In the genomic region with DNA sequence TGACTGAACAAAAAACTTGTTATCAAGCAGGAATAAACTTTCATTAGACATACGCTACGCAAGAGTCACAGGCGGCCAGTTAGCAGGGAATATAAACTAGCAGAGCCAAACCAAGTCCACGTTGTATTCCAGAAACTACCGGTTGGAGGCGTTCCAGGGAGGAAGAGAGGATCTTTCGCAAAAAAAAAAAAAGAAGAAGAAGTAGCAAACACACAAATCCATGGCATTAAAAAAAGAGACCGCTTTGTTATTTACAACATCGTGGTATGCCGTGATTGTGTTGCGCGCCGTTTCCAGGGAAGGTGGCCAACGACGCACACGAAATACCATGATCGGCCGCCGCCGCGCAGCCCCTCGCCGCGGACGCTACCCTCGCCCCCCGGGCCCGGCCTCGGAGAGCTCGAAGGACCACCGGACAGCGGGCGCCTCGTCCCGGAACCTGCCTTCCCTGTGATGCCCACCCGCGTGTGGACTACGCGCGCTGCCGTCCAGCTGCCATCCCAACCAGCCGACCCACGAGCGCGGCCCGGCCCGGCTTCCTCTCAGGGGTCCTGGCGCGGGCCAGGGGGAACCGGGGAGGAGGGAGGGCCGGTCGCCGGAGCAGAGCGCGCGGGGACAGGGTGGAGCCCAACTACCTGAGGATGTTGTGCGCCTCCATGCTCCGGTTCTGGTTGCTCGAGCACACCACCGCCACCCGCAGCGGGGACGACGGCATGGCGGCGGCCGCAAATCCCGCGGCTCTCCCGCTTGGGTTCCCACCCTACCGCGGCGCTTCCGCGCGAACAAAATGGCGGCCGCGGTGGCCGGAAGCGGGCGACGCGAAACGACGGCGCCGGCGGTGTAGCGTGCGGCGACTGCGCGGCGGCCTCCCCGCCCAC, we compare ENCODE assay signal across 8 cellular contexts. TPM values are rescaled to one million over a fixed set of nuclear protein-coding genes. Genes with fewer than 3 reads are reported as not detected.
DNase-seq lines count a peak whose midpoint lies in the region; ATAC-seq, FAIRE-seq and TF ChIP-seq lines count a peak whose summit lies in the region.

No MANE protein-coding gene starts in this region.

- H3K27me3 ChIP-seq in WERI-Rb-1 (ENCODE audit: insufficient read depth, low read depth, severe bottlenecking) (no peaks in the 10 kb centered on the region), left lung (peaks cover 0 to 6% of the 10 kb centered on the region in 2 donors)

- no peak for TF ChIP-seq EP300 in A549 (IDR thresholded peaks at IDR 0.05)

- POLR2A ChIA-PET in A549 (lab: Yijun Ruan, JAX): interaction anchor here (1.0 kb wide), 1 partner anchor 12 kb away, joined by 3 read pairs; no protein-coding TSS in a partner anchor

- CTCF ChIA-PET in A549 (lab: Yijun Ruan, JAX): no interaction called here

- peak overlapping the region; percentile 95 for H3K4me3 ChIP-seq in A549
- H3K4me3 ChIP-seq in WERI-Rb-1 (ENCODE audit: low read depth, low read length): peak overlapping the region; percentile 84
- H3K4me3 ChIP-seq in left lung: peak overlapping the region; percentile 98

- TF ChIP-seq POLR2A in A549 (IDR thresholded peaks at IDR 0.05; ENCODE audit: low read length): peak; percentile 36; the same call in 1 of the 2 replicates
- no peak for TF ChIP-seq POLR2A in GM12892 (IDR thresholded peaks at IDR 0.05; ENCODE audit: low read depth, low read length)

- no peak for TF ChIP-seq RAD21 in A549 (conservative IDR thresholded peaks at IDR 0.05 in 1 of 2, IDR thresholded peaks at IDR 0.05 in 1 of 2)

- peak; percentile 47 to 56 for DNase-seq in A549 (ENCODE audit: low read depth in 1 of 2, low spot score in 1 of 2)
- DNase-seq in GM12892 (ENCODE audit: insufficient read length): peak; percentile 81
- peak; percentile 51 for DNase-seq in NCI-H146 (lab: John Stamatoyannopoulos, UW)
- DNase-seq in WERI-Rb-1: peak; percentile 46
- peak; percentile 52 to 90 for DNase-seq in left lung
- peak; percentile 12 to 55 (median 38) for DNase-seq in stimulated activated CD4-positive, alpha-beta T cell treated with anti-CD3 and anti-CD28 coated beads, TNF-alpha, amount 100 ng/mL, for 1 hour (ENCODE audit: low read depth in 3 of 3, low spot score in 1 of 3)

- TF ChIP-seq CTCF in A549 (IDR thresholded peaks at IDR 0.05) (no peak), WERI-Rb-1 (IDR thresholded peaks at IDR 0.05; ENCODE audit: low read depth, low read length) (peak; percentile 44), left lung (IDR thresholded peaks at IDR 0.05) (no peak)

- no peaks in the 10 kb centered on the region for H3K9me3 ChIP-seq in A549
- no peaks in the 10 kb centered on the region for H3K9me3 ChIP-seq in WERI-Rb-1 (ENCODE audit: severe bottlenecking)
- H3K9me3 ChIP-seq in left lung: no peaks in the 10 kb centered on the region

- H3K36me3 ChIP-seq in WERI-Rb-1: peaks cover 29% of the 10 kb centered on the region
- peaks cover 0 to 33% of the 10 kb centered on the region in 2 donors for H3K36me3 ChIP-seq in left lung

- intact Hi-C loops in left lung (cut with DNase I): no loop called here

- peak overlapping the region; percentile 97 for H3K27ac ChIP-seq in A549
- H3K27ac ChIP-seq in WERI-Rb-1: peak overlapping the region; percentile 88
- H3K27ac ChIP-seq in cingulate gyrus (ENCODE audit: low read depth, low read length): peak overlapping the region; percentile 93
- H3K27ac ChIP-seq in left lung: peak overlapping the region; percentile 96 to 98

- H3K4me2 ChIP-seq in A549: peak overlapping the region; percentile 99

- 4% methylated on average over 24 of the region's 96 CpGs for WGBS in A549 (ENCODE audit: missing lambda C conversion rate)

- ATAC-seq in A549 (peak; percentile 79 to 82), HG02870 (IDR thresholded peaks at IDR 0.05; ENCODE audit: unreplicated experiment) (peak; percentile 70), left lung (peak; percentile 71)

- H3K4me1 ChIP-seq in A549 (peaks cover 13% of the 10 kb centered on the region; the same call in 2 of the 3 replicates), left lung (peaks cover 2 to 58% of the 10 kb centered on the region in 2 donors)

- FAIRE-seq in A549 (lab: Jason Lieb, UNC) (no peak), GM12892 (lab: Jason Lieb, UNC) (peak; percentile 14)

TF ChIP-seq in A549, 52 proteins besides CTCF, POLR2A, EP300 and RAD21 (continues in another document):
- TF ChIP-seq, protein P1, sequence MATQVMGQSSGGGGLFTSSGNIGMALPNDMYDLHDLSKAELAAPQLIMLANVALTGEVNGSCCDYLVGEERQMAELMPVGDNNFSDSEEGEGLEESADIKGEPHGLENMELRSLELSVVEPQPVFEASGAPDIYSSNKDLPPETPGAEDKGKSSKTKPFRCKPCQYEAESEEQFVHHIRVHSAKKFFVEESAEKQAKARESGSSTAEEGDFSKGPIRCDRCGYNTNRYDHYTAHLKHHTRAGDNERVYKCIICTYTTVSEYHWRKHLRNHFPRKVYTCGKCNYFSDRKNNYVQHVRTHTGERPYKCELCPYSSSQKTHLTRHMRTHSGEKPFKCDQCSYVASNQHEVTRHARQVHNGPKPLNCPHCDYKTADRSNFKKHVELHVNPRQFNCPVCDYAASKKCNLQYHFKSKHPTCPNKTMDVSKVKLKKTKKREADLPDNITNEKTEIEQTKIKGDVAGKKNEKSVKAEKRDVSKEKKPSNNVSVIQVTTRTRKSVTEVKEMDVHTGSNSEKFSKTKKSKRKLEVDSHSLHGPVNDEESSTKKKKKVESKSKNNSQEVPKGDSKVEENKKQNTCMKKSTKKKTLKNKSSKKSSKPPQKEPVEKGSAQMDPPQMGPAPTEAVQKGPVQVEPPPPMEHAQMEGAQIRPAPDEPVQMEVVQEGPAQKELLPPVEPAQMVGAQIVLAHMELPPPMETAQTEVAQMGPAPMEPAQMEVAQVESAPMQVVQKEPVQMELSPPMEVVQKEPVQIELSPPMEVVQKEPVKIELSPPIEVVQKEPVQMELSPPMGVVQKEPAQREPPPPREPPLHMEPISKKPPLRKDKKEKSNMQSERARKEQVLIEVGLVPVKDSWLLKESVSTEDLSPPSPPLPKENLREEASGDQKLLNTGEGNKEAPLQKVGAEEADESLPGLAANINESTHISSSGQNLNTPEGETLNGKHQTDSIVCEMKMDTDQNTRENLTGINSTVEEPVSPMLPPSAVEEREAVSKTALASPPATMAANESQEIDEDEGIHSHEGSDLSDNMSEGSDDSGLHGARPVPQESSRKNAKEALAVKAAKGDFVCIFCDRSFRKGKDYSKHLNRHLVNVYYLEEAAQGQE (IDR thresholded peaks at IDR 0.05): peak; percentile 48; the same call in 1 of the 2 replicates
- TF ChIP-seq, protein P2, sequence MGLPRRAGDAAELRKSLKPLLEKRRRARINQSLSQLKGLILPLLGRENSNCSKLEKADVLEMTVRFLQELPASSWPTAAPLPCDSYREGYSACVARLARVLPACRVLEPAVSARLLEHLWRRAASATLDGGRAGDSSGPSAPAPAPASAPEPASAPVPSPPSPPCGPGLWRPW (IDR thresholded peaks at IDR 0.05): no peak
- TF ChIP-seq PHF8 (IDR thresholded peaks at IDR 0.05; ENCODE audit: borderline replicate concordance, low read depth) (peak; percentile 42), CBX2 (IDR thresholded peaks at IDR 0.05; ENCODE audit: borderline replicate concordance, low read depth) (no peak), KDM1A (IDR thresholded peaks at IDR 0.05; ENCODE audit: low read depth) (no peak), TFCP2L1 (CRISPR knock-in tag; IDR thresholded peaks at IDR 0.05) (0 out of 2 replicates have a peak, but pooled peaks have one; percentile 25), HOXB13 (CRISPR knock-in tag; IDR thresholded peaks at IDR 0.05; ENCODE audit: low read depth) (no peak)

RNA-seq across cellular contexts. Expression of a gene that starts 0.6 kb away (rescaled TPM):
- polyA plus RNA-seq in A549 (2011; rRNA removed) (80.4 and 101 TPM in 2 replicates), A549 (2017; fragmentation: RNase III; extraction: RNeasy Plus Mini Kit Qiagen cat#74134 plus additional on column Dnase treatment) (75.1 to 78.3 TPM (median 75.3 TPM) in 3 replicates)
- polyA plus RNA-seq in A549 (2012; cell fraction: cytosol; rRNA removed): 81.9 and 83.1 TPM in 2 replicates
- 55.0 and 77.6 TPM in 2 replicates for polyA plus RNA-seq in A549 (2012; cell fraction: nucleus; rRNA removed)
- 64.7 and 66.7 TPM in 2 replicates for polyA minus RNA-seq in A549 (2011; rRNA and poly(A)+ RNA removed)
- 84.2 TPM for polyA plus RNA-seq in GM12892 (2012; ENCODE audit: missing spikeins)
- total RNA-seq in left lung: 100 to 1,000 TPM; 120 to 141 TPM

RNA-seq across cellular contexts. Expression of a gene that starts 25.9 kb away (rescaled TPM):
- polyA plus RNA-seq in A549 (2011; rRNA removed) (0.56 and 0.77 TPM in 2 replicates), A549 (2017; fragmentation: RNase III; extraction: RNeasy Plus Mini Kit Qiagen cat#74134 plus additional on column Dnase treatment) (2.7 to 4.2 TPM (median 4.0 TPM) in 3 replicates)
- 2.5 and 4.5 TPM in 2 replicates for polyA plus RNA-seq in A549 (2012; cell fraction: cytosol; rRNA removed)
- polyA plus RNA-seq in A549 (2012; cell fraction: nucleus; rRNA removed): 3.3 and 3.9 TPM in 2 replicates
- 0.54 and 0.92 TPM in 2 replicates for polyA minus RNA-seq in A549 (2011; rRNA and poly(A)+ RNA removed)
- 0.68 TPM for polyA plus RNA-seq in GM12892 (2012; ENCODE audit: missing spikeins)
- 10 to 100 TPM in 1 of 2 donors, 1 to 10 TPM in 1; 7.7 to 12.2 TPM for total RNA-seq in left lung

RNA-seq across cellular contexts. Expression of a gene that starts 33.7 kb away (rescaled TPM):
- polyA plus RNA-seq in A549 (2011; rRNA removed): 0.13 and 0.14 TPM in 2 replicates
- polyA plus RNA-seq in A549 (2012; cell fraction: cytosol; rRNA removed): 0.25 and 0.53 TPM in 2 replicates
- 3.6 and 4.2 TPM in 2 replicates for polyA plus RNA-seq in A549 (2012; cell fraction: nucleus; rRNA removed)
- 0.55 to 1.1 TPM (median 1.1 TPM) in 3 replicates for polyA plus RNA-seq in A549 (2017; fragmentation: RNase III; extraction: RNeasy Plus Mini Kit Qiagen cat#74134 plus additional on column Dnase treatment)
- not detected in 2 replicates for polyA minus RNA-seq in A549 (2011; rRNA and poly(A)+ RNA removed)
- polyA plus RNA-seq in GM12892 (2012; ENCODE audit: missing spikeins): not detected
- 1 to 10 TPM; 2.6 to 3.5 TPM for total RNA-seq in left lung

RNA-seq across cellular contexts. Expression of a gene that starts 41.2 kb away (rescaled TPM):
- polyA plus RNA-seq in A549 (2011; rRNA removed) (4.9 and 5.1 TPM in 2 replicates), A549 (2017; fragmentation: RNase III; extraction: RNeasy Plus Mini Kit Qiagen cat#74134 plus additional on column Dnase treatment) (15.7 to 21.9 TPM (median 20.0 TPM) in 3 replicates)
- 16.6 and 23.4 TPM in 2 replicates for polyA plus RNA-seq in A549 (2012; cell fraction: cytosol; rRNA removed)
- 132 and 216 TPM in 2 replicates for polyA plus RNA-seq in A549 (2012; cell fraction: nucleus; rRNA removed)
- polyA minus RNA-seq in A549 (2011; rRNA and poly(A)+ RNA removed): 4.6 and 6.2 TPM in 2 replicates
- polyA plus RNA-seq in GM12892 (2012; ENCODE audit: missing spikeins): 4.6 TPM
- 10 to 100 TPM; 55.3 to 73.5 TPM for total RNA-seq in left lung

RNA-seq across cellular contexts. Expression of a gene that starts 57.9 kb away (rescaled TPM):
- polyA plus RNA-seq in A549 (2011; rRNA removed) (not detected in 2 replicates), A549 (2017; fragmentation: RNase III; extraction: RNeasy Plus Mini Kit Qiagen cat#74134 plus additional on column Dnase treatment) (0.66 to 1.0 TPM (median 0.84 TPM) in 3 replicates)
- 0.45 and 0.52 TPM in 2 replicates for polyA plus RNA-seq in A549 (2012; cell fraction: cytosol; rRNA removed)
- 3.9 and 4.0 TPM in 2 replicates for polyA plus RNA-seq in A549 (2012; cell fraction: nucleus; rRNA removed)
- polyA minus RNA-seq in A549 (2011; rRNA and poly(A)+ RNA removed): 0.50 TPM in 1 of 2 replicates, not detected in the other
- polyA plus RNA-seq in GM12892 (2012; ENCODE audit: missing spikeins): not detected
- total RNA-seq in left lung: 10 to 100 TPM; 43.5 to 56.7 TPM

Comparison
In these comparisons a context has a peak if more than half of its experiments do, and no peak if none do; other contexts are left out.
1. Peak in every context shown above with its lines: DNase-seq, ATAC-seq, H3K4me3 ChIP-seq and H3K27ac ChIP-seq.